Comparison of ENCODE assay signal across 1 cellular context in the genomic region with DNA sequence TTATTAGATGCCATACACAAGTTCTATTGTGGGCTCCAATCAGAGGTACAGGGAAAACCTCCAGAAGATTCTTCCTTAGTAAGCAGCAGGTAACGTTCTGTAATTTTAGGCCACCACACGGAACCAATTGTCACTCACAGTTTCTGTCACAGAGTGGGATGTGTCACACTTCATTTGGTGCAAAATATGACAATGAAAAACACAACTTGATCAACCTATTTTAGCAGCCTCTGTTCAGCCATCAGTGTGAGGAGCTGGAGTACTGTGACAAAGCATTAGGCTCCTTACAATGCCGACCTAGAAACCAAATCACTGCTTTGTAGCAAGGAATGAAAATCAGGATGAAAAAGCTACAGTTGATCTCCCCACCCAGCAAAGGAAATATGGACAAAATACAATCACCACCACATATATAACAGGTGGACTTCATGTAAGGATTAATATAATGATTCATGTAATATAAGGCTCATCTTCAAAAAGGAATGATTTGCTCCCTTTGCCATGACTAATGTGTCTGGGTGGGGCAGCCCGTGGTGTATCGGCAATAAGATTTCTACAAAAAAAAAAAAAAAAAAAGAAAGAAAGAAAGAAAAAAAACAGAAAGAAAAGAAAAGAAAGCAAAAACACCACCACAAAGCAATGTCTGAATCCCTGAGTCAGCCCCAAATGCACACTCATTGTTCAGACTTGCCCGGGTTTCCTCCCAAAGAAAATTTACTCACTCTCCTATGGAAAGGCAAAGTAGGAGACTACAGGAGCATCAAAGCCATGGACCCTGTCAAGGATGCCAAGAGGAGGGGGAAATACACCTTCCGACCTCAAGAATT.
TF ChIP-seq lines count a peak whose summit lies in the region.

No MANE protein-coding gene starts in this region.

TF ChIP-seq in endothelial cell of umbilical vein, 7 proteins besides CTCF, POLR2A, EP300 and RAD21 (continued from another document):
- TF ChIP-seq POLR2AphosphoS5 (IDR thresholded peaks at IDR 0.05; ENCODE audit: insufficient read depth, low read depth, low read length) (no peak), FOS (IDR thresholded peaks at IDR 0.05; ENCODE audit: borderline replicate concordance, insufficient read depth, low read length) (no peak), MYC (IDR thresholded peaks at IDR 0.05; ENCODE audit: low read depth, low read length) (no peak)
TF ChIP-seq in endothelial cell of umbilical vein: peak in this region for 0.
